ENCODE assay signal across 9 cellular contexts in genomic region chr3:188421836-188422540, GRCh38.
DNase-seq lines count a peak whose midpoint lies in the region; ATAC-seq, FAIRE-seq and TF ChIP-seq lines count a peak whose summit lies in the region.
"Had no signal": no experiment of that assay in that cellular context is flagged by ENCODE, and none has a peak within 500 bp of the region (broad histone marks: within the 10 kb centered on the region; RNA-seq: fewer than 3 reads in every experiment).

No MANE protein-coding gene starts in this region.

- no peak overlapping the region for H4K5ac ChIP-seq in H9 (ENCODE audit: insufficient read length, low read depth, low read length)

- no peak overlapping the region for H3K14ac ChIP-seq in H9 (ENCODE audit: insufficient read depth, low read length)

- no peak overlapping the region for H4K91ac ChIP-seq in H9 (ENCODE audit: insufficient read length, low read depth, low read length)

- no peaks in the 10 kb centered on the region for H3K27me3 ChIP-seq in OCI-LY3 (ENCODE audit: low read depth, low read length)
- no peaks in the 10 kb centered on the region for H3K27me3 ChIP-seq in breast epithelium
- H3K27me3 ChIP-seq in H9 (ENCODE audit: insufficient read depth, low read length), result no peaks in the 10 kb centered on the region

- H3K36me3 ChIP-seq in OCI-LY3 (replicated peaks; ENCODE audit: low read depth, low read length) (no peaks in the 10 kb centered on the region), breast epithelium (no peaks in the 10 kb centered on the region)

- H2BK120ac ChIP-seq in H9 (ENCODE audit: low read depth, low read length, poor library complexity, severe bottlenecking), result no peak overlapping the region

- H2BK12ac ChIP-seq in H9 (ENCODE audit: insufficient read length, low read depth, low read length), result no peak overlapping the region

- no peak overlapping the region for H2BK5ac ChIP-seq in H9 (ENCODE audit: insufficient read length, low read length)

- peaks cover 9 to 11% of the 10 kb centered on the region in 2 donors for H3K9me3 Mint-ChIP-seq in activated T-cell treated with anti-CD3 and anti-CD28 coated beads, Interleukin-2, amount 50 U/mL, for 72 hours
- peaks cover 5 to 18% of the 10 kb centered on the region in 2 experiments for H3K9me3 Mint-ChIP-seq in H9

- no peaks in the 10 kb centered on the region for H3K27me3 Mint-ChIP-seq in activated T-cell treated with anti-CD3 and anti-CD28 coated beads, Interleukin-2, amount 50 U/mL, for 72 hours (ENCODE audit: low read depth)
- no peaks in the 10 kb centered on the region for H3K27me3 Mint-ChIP-seq in H9 (ENCODE audit: low read depth)

- peaks cover 12 to 21% of the 10 kb centered on the region in 2 donors for H3K36me3 Mint-ChIP-seq in activated T-cell treated with anti-CD3 and anti-CD28 coated beads, Interleukin-2, amount 50 U/mL, for 72 hours (ENCODE audit: insufficient read depth in 2 of 2)
- peaks cover 4 to 29% (median 15%) of the 10 kb centered on the region in 3 experiments for H3K36me3 Mint-ChIP-seq in H9 (ENCODE audit: insufficient read depth in 1 of 3, low read depth in 3 of 3)

- H3K9ac ChIP-seq in OCI-LY3 (ENCODE audit: low read length) (peak overlapping the region; percentile 53), H9 (ENCODE audit: extremely low read depth, insufficient read length, low read length) (no peak overlapping the region)
- H3K9ac ChIP-seq: KMS-11 had no signal

- H3K79me2 ChIP-seq in OCI-LY3 (ENCODE audit: low read length) (no peaks in the 10 kb centered on the region), H9 (ENCODE audit: insufficient read depth, low read length) (no peaks in the 10 kb centered on the region; the same call in 1 of the 2 replicates)

- H3K4me3 Mint-ChIP-seq in activated T-cell treated with anti-CD3 and anti-CD28 coated beads, Interleukin-2, amount 50 U/mL, for 72 hours, result no peak overlapping the region
- no peak overlapping the region for H3K4me3 Mint-ChIP-seq in H9

- FAIRE-seq in RCC 7860 (lab: Jason Lieb, UNC), result no peak

- no peak overlapping the region for H3K27ac Mint-ChIP-seq in activated T-cell treated with anti-CD3 and anti-CD28 coated beads, Interleukin-2, amount 50 U/mL, for 72 hours
- no peak overlapping the region for H3K27ac Mint-ChIP-seq in H9

- no CpG with 5 or more reads among the region's 6 CpGs for WGBS in H9 (ENCODE audit: extremely low coverage, insufficient read length, low lambda C conversion rate)

- H3T11ph ChIP-seq in H9 (ENCODE audit: low read length), result no peak overlapping the region

- H3K56ac ChIP-seq in H9 (ENCODE audit: insufficient read length, low read depth, low read length), result no peak overlapping the region

- peaks cover 7% of the 10 kb centered on the region for H3K4me1 Mint-ChIP-seq in activated T-cell treated with anti-CD3 and anti-CD28 coated beads, Interleukin-2, amount 50 U/mL, for 72 hours (ENCODE audit: low read depth)
- H3K4me1 Mint-ChIP-seq in H9, result no peaks in the 10 kb centered on the region; a peak in 1 of 4 replicates

- H3K4me1 ChIP-seq in OCI-LY3 (ENCODE audit: low read length), result peaks cover 36% of the 10 kb centered on the region
- peaks cover 0 to 5% of the 10 kb centered on the region in 2 donors for H3K4me1 ChIP-seq in breast epithelium
- H3K4me1 ChIP-seq in H9 (ENCODE audit: insufficient read depth, low read length), result no peaks in the 10 kb centered on the region

- no peaks in the 10 kb centered on the region for H4K20me1 ChIP-seq in OCI-LY3 (ENCODE audit: insufficient read depth, low read length)
- H4K20me1 ChIP-seq in H9 (ENCODE audit: control insufficient read depth, insufficient read depth, insufficient read length), result no peaks in the 10 kb centered on the region

- peak overlapping the region; percentile 66 for H3K4me2 ChIP-seq in OCI-LY3 (ENCODE audit: low read length)
- H3K4me2 ChIP-seq in H9 (ENCODE audit: insufficient read depth, insufficient read length, low read length), result no peak overlapping the region
- H3K4me2 ChIP-seq: KMS-11 had no signal

- no peak for TF ChIP-seq POLR2A in breast epithelium (IDR thresholded peaks at IDR 0.05)

- ATAC-seq in GM18907 (IDR thresholded peaks at IDR 0.05; ENCODE audit: unreplicated experiment) (peak; percentile 100), HG02884 (IDR thresholded peaks at IDR 0.05; ENCODE audit: unreplicated experiment) (peak; percentile 99)
- no peak for ATAC-seq in activated T-cell treated with anti-CD3 and anti-CD28 coated beads, Interleukin-2, amount 50 U/mL, for 72 hours (replicated peaks in 1 of 2)

- H3K23me2 ChIP-seq in H9 (ENCODE audit: insufficient read length, low read depth, low read length, poor library complexity, severe bottlenecking), result no peaks in the 10 kb centered on the region

- no peak overlapping the region for H3K23ac ChIP-seq in H9 (ENCODE audit: insufficient read length, low read depth, low read length)

- H2BK20ac ChIP-seq in H9 (ENCODE audit: low read depth, low read length, poor library complexity, severe bottlenecking), result no peak overlapping the region

- H3K4ac ChIP-seq in H9 (ENCODE audit: low read depth, low read length), result no peak overlapping the region

- intact Hi-C loops in breast epithelium (cut with DNase I; ENCODE audit: low total_unique reads), result no loop called here

- H2AFZ ChIP-seq in OCI-LY3 (ENCODE audit: low read depth, low read length) (no peak overlapping the region), H9 (ENCODE audit: low read length) (no peak overlapping the region)

- TF ChIP-seq CTCF in OCI-LY3 (IDR thresholded peaks at IDR 0.05; ENCODE audit: low read depth, low read length) (no peak), breast epithelium (IDR thresholded peaks at IDR 0.05) (no peak), H9 (conservative IDR thresholded peaks at IDR 0.05) (no peak)

- H3K9me3 ChIP-seq in OCI-LY3 (ENCODE audit: insufficient read depth, low read length) (peaks cover 5% of the 10 kb centered on the region; the same call in 1 of the 2 replicates), breast epithelium (no peaks in the 10 kb centered on the region), H9 (ENCODE audit: control insufficient read depth, low read depth, low read length) (no peaks in the 10 kb centered on the region)

- H4K8ac ChIP-seq in H9 (replicated peaks; ENCODE audit: insufficient read length, low read depth, low read length), result no peak overlapping the region

- peak; percentile 45 for DNase-seq in myocyte (ENCODE audit: low read depth)
- no peak for DNase-seq in activated T-cell treated with anti-CD3 and anti-CD28 coated beads, Interleukin-2, amount 50 U/mL, for 72 hours
- no peak for DNase-seq in breast epithelium (ENCODE audit: low spot score in 2 of 2)
- no peak for DNase-seq in RCC 7860 (ENCODE audit: low spot score)
- DNase-seq in H9, result no peak

- peak overlapping the region; percentile 53 for H3K4me3 ChIP-seq in OCI-LY3 (ENCODE audit: low read length)
- H3K4me3 ChIP-seq in breast epithelium, result no peak overlapping the region

- no peak overlapping the region for H3K18ac ChIP-seq in H9 (ENCODE audit: insufficient read length, low read depth, low read length)

- no peak overlapping the region for H2AK5ac ChIP-seq in H9 (ENCODE audit: insufficient read length, low read length)

- H2BK15ac ChIP-seq in H9 (ENCODE audit: low read depth, low read length), result no peak overlapping the region

- no peaks in the 10 kb centered on the region for H3K79me1 ChIP-seq in H9 (ENCODE audit: insufficient read depth, low read depth, low read length, poor library complexity, severe bottlenecking)

- H3K27ac ChIP-seq in OCI-LY3 (ENCODE audit: low read length) (peak overlapping the region; percentile 86), breast epithelium (peak overlapping the region in 1 of 2 donors; percentile 23), H9 (ENCODE audit: insufficient read length, low read depth, low read length) (no peak overlapping the region)
- H3K27ac ChIP-seq: KMS-11 had no signal

Comparison
In these comparisons a context has a peak if more than half of its experiments do, and no peak if none do; other contexts are left out.
1. ATAC-seq: peak in GM18907 (single experiment) and HG02884 (single experiment); none in activated T-cell treated with anti-CD3 and anti-CD28 coated beads, Interleukin-2, amount 50 U/mL, for 72 hours (0 of 2).